Comparison of ENCODE assay signal across 5 cellular contexts in the genomic region with DNA sequence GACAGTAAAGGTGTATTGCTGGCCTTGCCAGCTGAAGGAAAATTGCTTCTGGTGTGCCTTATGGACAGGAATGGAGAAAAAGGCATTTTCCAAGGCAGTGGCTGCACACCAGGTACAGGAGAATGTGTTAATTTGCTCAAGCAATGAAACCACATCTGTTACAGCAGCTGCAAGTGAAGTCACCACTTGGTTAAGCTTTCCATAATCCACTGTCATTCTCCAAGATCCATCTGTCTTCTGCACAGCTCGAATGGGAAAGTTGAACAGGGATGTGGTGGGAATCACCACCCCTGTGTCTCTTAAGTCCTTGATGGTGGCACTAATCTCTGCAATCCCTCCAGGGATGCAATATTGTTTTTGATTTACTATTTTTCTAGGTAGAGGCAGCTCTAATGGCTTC.
DNase-seq lines count a peak whose midpoint lies in the region.
"Not testable (repeated sequence)": the region's sequence is repeated elsewhere in the genome, so short reads cannot be mapped to it uniquely, and the experiment has no call there.

No MANE protein-coding gene starts in this region.

- intact Hi-C loops in activated CD4-positive, alpha-beta T cell treated with anti-CD3 and anti-CD28 coated beads, Interleukin-2, amount 10 ng/mL, durations not matched to agents 24 days and 14 days (cut with micrococcal nuclease) = not testable (repeated sequence)

- H3K4me3 Mint-ChIP-seq in activated CD4-positive, alpha-beta T cell treated with anti-CD3 and anti-CD28 coated beads, Interleukin-2, amount 10 ng/mL, durations not matched to agents 24 days and 14 days = not testable (repeated sequence)

- DNase-seq in DMS 273 treated with DMSO at 0.1 percent for 48 hours (lab: John Stamatoyannopoulos, UW) (peak; percentile 64), LHCN-M2 (ENCODE audit: low read depth) (peak; percentile 60), NCI-H524 (lab: John Stamatoyannopoulos, UW) (peak; percentile 97 to 99), NCI-H82 treated with DMSO at 0.1 percent for 48 hours (lab: John Stamatoyannopoulos, UW; ENCODE audit: unreplicated experiment) (peak; percentile 89)
- DNase-seq in activated CD4-positive, alpha-beta T cell treated with anti-CD3 and anti-CD28 coated beads, Interleukin-2, amount 10 ng/mL, durations not matched to agents 24 days and 14 days = peak; percentile 39

- H3K4me1 Mint-ChIP-seq in activated CD4-positive, alpha-beta T cell treated with anti-CD3 and anti-CD28 coated beads, Interleukin-2, amount 10 ng/mL, durations not matched to agents 24 days and 14 days = not testable (repeated sequence)

- not testable (repeated sequence) for H3K27ac Mint-ChIP-seq in activated CD4-positive, alpha-beta T cell treated with anti-CD3 and anti-CD28 coated beads, Interleukin-2, amount 10 ng/mL, durations not matched to agents 24 days and 14 days

- H3K27me3 Mint-ChIP-seq in activated CD4-positive, alpha-beta T cell treated with anti-CD3 and anti-CD28 coated beads, Interleukin-2, amount 10 ng/mL, durations not matched to agents 24 days and 14 days = not testable (repeated sequence)

- not testable (repeated sequence) for H3K9me3 Mint-ChIP-seq in activated CD4-positive, alpha-beta T cell treated with anti-CD3 and anti-CD28 coated beads, Interleukin-2, amount 10 ng/mL, durations not matched to agents 24 days and 14 days

- H3K36me3 Mint-ChIP-seq in activated CD4-positive, alpha-beta T cell treated with anti-CD3 and anti-CD28 coated beads, Interleukin-2, amount 10 ng/mL, durations not matched to agents 24 days and 14 days (ENCODE audit: low read depth) = not testable (repeated sequence)

Comparison
In these comparisons a context has a peak if more than half of its experiments do, and no peak if none do; other contexts are left out.
1. Peak in every context shown above with its lines: DNase-seq.
2. DNase-seq: peak in every context shown above with its lines; median percentile 98 in NCI-H524; 89 in NCI-H82 treated with DMSO at 0.1 percent for 48 hours; 64 in DMS 273 treated with DMSO at 0.1 percent for 48 hours; 60 in LHCN-M2; 39 in activated CD4-positive, alpha-beta T cell treated with anti-CD3 and anti-CD28 coated beads, Interleukin-2, amount 10 ng/mL, durations not matched to agents 24 days and 14 days.